23 cellular contexts compared by ENCODE assay signal in genomic region chr1:206105612-206106011, GRCh38. TPM values are rescaled to one million over a fixed set of nuclear protein-coding genes. Genes with fewer than 3 reads are reported as not detected.
DNase-seq lines count a peak whose midpoint lies in the region; TF ChIP-seq lines count a peak whose summit lies in the region.
"Had no signal": no experiment of that assay in that cellular context is flagged by ENCODE, and none has a peak within 500 bp of the region (broad histone marks: within the 10 kb centered on the region; RNA-seq: fewer than 3 reads in every experiment).

No MANE protein-coding gene starts in this region.

- H3K27ac Mint-ChIP-seq in Calu3 (ENCODE audit: unreplicated experiment) = no peak overlapping the region
- H3K27ac Mint-ChIP-seq: HFFc6 had no signal

- H3K27me3 Mint-ChIP-seq in Calu3 (ENCODE audit: unreplicated experiment) = no peaks in the 10 kb centered on the region

- no peak overlapping the region for H3K27ac ChIP-seq in GM23248
- H3K27ac ChIP-seq: HL-60 had no signal

- intact Hi-C loops in Calu3 (cut with micrococcal nuclease; ENCODE audit: unreplicated experiment) = loop anchor here (1.0 to 10.0 kb wide), 4 partner anchors 75 to 311 kb away; no protein-coding TSS in a partner anchor

- H3K9me3 ChIP-seq in GM23248 (ENCODE audit: low read depth) = no peaks in the 10 kb centered on the region
- H3K9me3 ChIP-seq in Loucy (ENCODE audit: insufficient read depth, low read depth, low read length) = no peaks in the 10 kb centered on the region

- H3K27me3 ChIP-seq in GM23248 (replicated peaks; ENCODE audit: insufficient read depth) (peaks cover 15% of the 10 kb centered on the region), Loucy (ENCODE audit: insufficient read depth, low read length, poor library complexity, severe bottlenecking) (no peaks in the 10 kb centered on the region)

- no TSS peak for BruUV-seq in Calu3 (replicated peaks; lab: Mats Ljungman, UMichigan)

- H2AFZ ChIP-seq in GM23248 (no peak overlapping the region), Loucy (ENCODE audit: low read length) (no peak overlapping the region)

- H3F3A ChIP-seq in GM23248 (ENCODE audit: insufficient read depth) (peaks cover 7% of the 10 kb centered on the region), Loucy (ENCODE audit: low read depth) (0 out of 2 replicates have a peak, but pooled peaks cover 4% of the 10 kb centered on the region)

- CTCF ChIA-PET in Calu3 (lab: Charles Lee) = interaction anchor here (1.0 to 2.2 kb wide), 6 partner anchors 9 to 121 kb away, joined by 3 to 24 read pairs (median 10); no protein-coding TSS in a partner anchor

- H3K79me2 ChIP-seq in GM23248 (ENCODE audit: insufficient read depth) = no peaks in the 10 kb centered on the region
- H3K79me2 ChIP-seq in Loucy (ENCODE audit: insufficient read depth, low read length) = no peaks in the 10 kb centered on the region

- peaks cover 51% of the 10 kb centered on the region for H3K36me3 Mint-ChIP-seq in Calu3 (ENCODE audit: insufficient read depth, unreplicated experiment)

- peaks cover 9% of the 10 kb centered on the region for H3K4me1 Mint-ChIP-seq in Calu3 (ENCODE audit: low read depth, unreplicated experiment)

- no peak overlapping the region for H3K4me3 Mint-ChIP-seq in Calu3 (ENCODE audit: low read depth, unreplicated experiment)
- H3K4me3 Mint-ChIP-seq: CD14-positive monocyte, HFFc6 had no signal

- in situ Hi-C loops in GM23248 (cut with MboI) = no loop called here

- 47 to 64% methylated on average over 3 of the region's 3 CpGs for WGBS in GM23248 (ENCODE audit: low coverage in 1 of 2, low lambda C conversion rate in 2 of 2, missing lambda C conversion rate in 2 of 2), 2 experiments

- H3K36me3 ChIP-seq in GM23248 (ENCODE audit: low read depth) = no peaks in the 10 kb centered on the region
- H3K36me3 ChIP-seq in Loucy (ENCODE audit: insufficient read depth, low read length) = peaks cover 21% of the 10 kb centered on the region; the same call in 1 of the 2 replicates

- H3K9me2 ChIP-seq in GM23248 (ENCODE audit: insufficient read depth) (no peaks in the 10 kb centered on the region), Loucy (replicated peaks; ENCODE audit: low read depth, low read length) (no peaks in the 10 kb centered on the region)

- H3K4me2 ChIP-seq in GM23248 (ENCODE audit: unreplicated experiment) (no peak overlapping the region), Loucy (ENCODE audit: low read depth, low read length, poor library complexity, severe bottlenecking) (no peak overlapping the region)

- DNase-seq in GM23248 = peak; percentile 14
- peak; percentile 52 for DNase-seq in dermis blood vessel endothelial cell
- peak; percentile 24 for DNase-seq in retinal pigment epithelial cell (ENCODE audit: low read depth)
- DNase-seq in activated CD4-positive, alpha-beta T cell treated with anti-CD3 and anti-CD28 coated beads, Interleukin-2, amount 50 U/mL, for 48 hours = no peak
- DNase-seq in Calu3 = no peak
- no peak for DNase-seq in medulla oblongata (ENCODE audit: extremely low spot score)
- DNase-seq: ACHN, DMS 273 treated with DMSO at 0.1 percent for 48 hours, DND-41, HFFc6, IMR-90, Kasumi-1, NCI-H1092 treated with DMSO at 0.1 percent for 48 hours, NCI-H2081, NCI-H446 treated with DMSO at 0.1 percent for 48 hours, NCI-H69, RPMI8226 had no signal

- H3K9me3 Mint-ChIP-seq in Calu3 (ENCODE audit: low read depth, unreplicated experiment) = no peaks in the 10 kb centered on the region
- H3K9me3 Mint-ChIP-seq: CD14-positive monocyte, HFFc6 had no signal

- TF ChIP-seq CTCF in Loucy (conservative IDR thresholded peaks at IDR 0.05; ENCODE audit: low read length) (no peak), retinal pigment epithelial cell (conservative IDR thresholded peaks at IDR 0.05; ENCODE audit: low read depth, low read length) (no peak), Calu3 (IDR thresholded peaks at IDR 0.05; ENCODE audit: unreplicated experiment) (no peak)

- H3K4me1 ChIP-seq in GM23248 (ENCODE audit: insufficient read depth) (peaks cover 6% of the 10 kb centered on the region; the same call in 1 of the 2 replicates), Loucy (ENCODE audit: insufficient read depth, low read length, poor library complexity, severe bottlenecking) (peaks cover 34% of the 10 kb centered on the region)

- H3K9ac ChIP-seq in GM23248 (no peak overlapping the region), Loucy (ENCODE audit: low read depth, low read length, poor library complexity, severe bottlenecking) (peak overlapping the region; percentile 3)

- no peak overlapping the region for H3K4me3 ChIP-seq in GM23248
- no peak overlapping the region for H3K4me3 ChIP-seq in Loucy (ENCODE audit: low read length, poor library complexity, severe bottlenecking)
- no peak overlapping the region for H3K4me3 ChIP-seq in retinal pigment epithelial cell (ENCODE audit: low read length)

- no peaks in the 10 kb centered on the region for H4K20me1 ChIP-seq in GM23248 (ENCODE audit: insufficient read depth)
- H4K20me1 ChIP-seq in Loucy (ENCODE audit: insufficient read depth, low read length, poor library complexity, severe bottlenecking) = no peaks in the 10 kb centered on the region

RNA-seq across cellular contexts. Expression of gene AVPR1B, which starts 11.6 kb away (rescaled TPM):
- not detected in 2 replicates for total RNA-seq in GM23248 (2014; rRNA removed; shearing (Covaris generic))
- polyA plus RNA-seq in GM23248 (2016; fragmentation: Nextera tagmentation; extraction: Ambion mirVana) = not detected in 2 replicates
- total RNA-seq in dermis blood vessel endothelial cell (0.05 TPM in 1 of 2 replicates, not detected in the other), Calu3 (2022) (not detected in 2 replicates)
- total RNA-seq: G401, HFFc6, HT1080, IMR-90, OCI-LY7 had no signal
- polyA plus RNA-seq: CD14-positive monocyte, IMR-90 had no signal

RNA-seq across cellular contexts. Expression of gene RHEX, which starts 52.6 kb away (rescaled TPM):
- total RNA-seq in GM23248 (2014; rRNA removed; shearing (Covaris generic)) = not detected in 2 replicates
- polyA plus RNA-seq in GM23248 (2016; fragmentation: Nextera tagmentation; extraction: Ambion mirVana) = not detected in 2 replicates
- total RNA-seq in dermis blood vessel endothelial cell (not detected in 2 replicates), Calu3 (2022) (75.1 and 88.9 TPM in 2 replicates)
- total RNA-seq: G401, HFFc6, HT1080, IMR-90 had no signal
- polyA plus RNA-seq: CD14-positive monocyte, IMR-90 had no signal

Comparison
In these comparisons a context has a peak if more than half of its experiments do, and no peak if none do; other contexts are left out.
1. DNase-seq: peak in GM23248 (single experiment), dermis blood vessel endothelial cell (single experiment) and retinal pigment epithelial cell (single experiment); none in activated CD4-positive, alpha-beta T cell treated with anti-CD3 and anti-CD28 coated beads, Interleukin-2, amount 50 U/mL, for 48 hours (0 of 2), Calu3 (single experiment) and medulla oblongata (single experiment).
2. RNA of gene RHEX, which starts 52.6 kb away (total RNA-seq): 75.1 to 88.9 TPM in Calu3; not detected in GM23248 and not detected in dermis blood vessel endothelial cell; every median in the first group is over 10 times any median in the second.